12 cellular contexts compared by ENCODE assay signal in genomic region chr3:178518660-178519396, GRCh38. TPM values are rescaled to one million over a fixed set of nuclear protein-coding genes. Genes with fewer than 3 reads are reported as not detected.
DNase-seq lines count a peak whose midpoint lies in the region; ATAC-seq and TF ChIP-seq lines count a peak whose summit lies in the region.
"Had no signal": no experiment of that assay in that cellular context is flagged by ENCODE, and none has a peak within 500 bp of the region (broad histone marks: within the 10 kb centered on the region; RNA-seq: fewer than 3 reads in every experiment).

No MANE protein-coding gene starts in this region.

- TF ChIP-seq CTCF in KMS-11 (conservative IDR thresholded peaks at IDR 0.05; ENCODE audit: low read depth, low read length): no peak; the same call in 1 of the 2 replicates
- TF ChIP-seq CTCF in coronary artery (IDR thresholded peaks at IDR 0.05): no peak
- TF ChIP-seq CTCF in OCI-LY7 (conservative IDR thresholded peaks at IDR 0.05; ENCODE audit: low read length): no peak
- TF ChIP-seq CTCF in CD8-positive, alpha-beta T cell (IDR thresholded peaks at IDR 0.05): no peak

- peaks cover 99% of the 10 kb centered on the region for H3K4me1 ChIP-seq in KMS-11 (ENCODE audit: low read depth, poor library complexity, severe bottlenecking)
- H3K4me1 ChIP-seq in skeletal muscle satellite cell (ENCODE audit: control insufficient read depth, insufficient read depth, low read length): no peaks in the 10 kb centered on the region
- H3K4me1 ChIP-seq in OCI-LY7 (ENCODE audit: insufficient read depth, low read length, poor library complexity, severe bottlenecking): no peaks in the 10 kb centered on the region
- no peaks in the 10 kb centered on the region for H3K4me1 ChIP-seq in CD8-positive, alpha-beta T cell (ENCODE audit: insufficient read depth, low read length)

- CTCF ChIA-PET in OCI-LY7 (lab: Charles Lee; ENCODE audit: unreplicated experiment): no interaction called here
- CTCF ChIA-PET in CD8-positive, alpha-beta T cell (lab: Charles Lee): no interaction called here

- peak overlapping the region; percentile 83 for H3K4me3 ChIP-seq in KMS-11 (IDR thresholded peaks at IDR 0.05; ENCODE audit: insufficient read depth, low read depth, low read length)
- H3K4me3 ChIP-seq in skeletal muscle satellite cell (ENCODE audit: low read length): no peak overlapping the region
- H3K4me3 ChIP-seq in coronary artery: no peak overlapping the region
- H3K4me3 ChIP-seq in OCI-LY7 (ENCODE audit: low read depth, low read length, poor library complexity, severe bottlenecking): no peak overlapping the region
- no peak overlapping the region for H3K4me3 ChIP-seq in CD8-positive, alpha-beta T cell (ENCODE audit: low read depth, low read length)

- intact Hi-C loops in OCI-LY7 (cut with micrococcal nuclease; ENCODE audit: unreplicated experiment): loop anchor here (5.0 kb wide), 1 partner anchor 448 kb away; no protein-coding TSS in a partner anchor
- intact Hi-C loops in CD8-positive, alpha-beta T cell (cut with DNase I, micrococcal nuclease): no loop called here

- no peak overlapping the region for H3K27ac Mint-ChIP-seq in CD8-positive, alpha-beta T cell
- H3K27ac Mint-ChIP-seq: effector memory CD8-positive, alpha-beta T cell had no signal

- H3K9me3 Mint-ChIP-seq in CD8-positive, alpha-beta T cell: no peaks in the 10 kb centered on the region
- H3K9me3 Mint-ChIP-seq: effector memory CD8-positive, alpha-beta T cell had no signal

- H3K36me3 ChIP-seq in KMS-11 (ENCODE audit: insufficient read depth) (no peaks in the 10 kb centered on the region), skeletal muscle satellite cell (ENCODE audit: insufficient read depth, low read length) (no peaks in the 10 kb centered on the region), OCI-LY7 (ENCODE audit: insufficient read depth, low read length) (no peaks in the 10 kb centered on the region)
- H3K36me3 ChIP-seq in CD8-positive, alpha-beta T cell (ENCODE audit: insufficient read depth, low read length): no peaks in the 10 kb centered on the region

- no peaks in the 10 kb centered on the region for H3K27me3 Mint-ChIP-seq in CD8-positive, alpha-beta T cell (ENCODE audit: low read depth)

- BruUV-seq in OCI-LY7 (replicated peaks; lab: Mats Ljungman, UMichigan): no TSS peak

- H3K4me3 Mint-ChIP-seq in CD8-positive, alpha-beta T cell: no peak overlapping the region
- H3K4me3 Mint-ChIP-seq: effector memory CD8-positive, alpha-beta T cell had no signal

- no peaks in the 10 kb centered on the region for H3K4me1 Mint-ChIP-seq in CD8-positive, alpha-beta T cell (ENCODE audit: low read depth)

- peak; percentile 30 for DNase-seq in NCI-H510A treated with DMSO at 0.1 percent for 48 hours (lab: John Stamatoyannopoulos, UW)
- no peak for DNase-seq in NCI-H510A (lab: John Stamatoyannopoulos, UW)
- DNase-seq in coronary artery (ENCODE audit: low spot score): no peak
- no peak for DNase-seq in OCI-LY7 (ENCODE audit: low spot score)
- no peak for DNase-seq in CD8-positive, alpha-beta T cell
- DNase-seq: ACHN; effector memory CD8-positive, alpha-beta T cell had no signal

- peak; percentile 76 for ATAC-seq in HG02623 (IDR thresholded peaks at IDR 0.05; ENCODE audit: unreplicated experiment)
- ATAC-seq in CD8-positive, alpha-beta T cell: no peak
- ATAC-seq: effector memory CD8-positive, alpha-beta T cell; Panc1 had no signal

- peak overlapping the region; percentile 35 for H2AFZ ChIP-seq in KMS-11 (ENCODE audit: low read depth)
- no peak overlapping the region for H2AFZ ChIP-seq in OCI-LY7 (ENCODE audit: low read length)

- H3K9me3 ChIP-seq in skeletal muscle satellite cell (replicated peaks; ENCODE audit: low read length) (no peaks in the 10 kb centered on the region), OCI-LY7 (ENCODE audit: low read length) (no peaks in the 10 kb centered on the region)
- no peaks in the 10 kb centered on the region for H3K9me3 ChIP-seq in CD8-positive, alpha-beta T cell (ENCODE audit: low read length)

- POLR2A ChIA-PET in OCI-LY7 (lab: Charles Lee): interaction anchor here (0.9 to 1.5 kb wide), 2 partner anchors 11 to 31 kb away, joined by 3 to 7 read pairs; no protein-coding TSS in a partner anchor
- POLR2A ChIA-PET in CD8-positive, alpha-beta T cell (lab: Charles Lee): no interaction called here

- peak overlapping the region; percentile 69 for H3K4me2 ChIP-seq in KMS-11
- peak overlapping the region; percentile 28 for H3K4me2 ChIP-seq in skeletal muscle satellite cell (ENCODE audit: low read length)
- H3K4me2 ChIP-seq in OCI-LY7 (ENCODE audit: low read length): no peak overlapping the region

- H3K9ac ChIP-seq in KMS-11 (peak overlapping the region; percentile 62), skeletal muscle satellite cell (ENCODE audit: low read depth, low read length) (no peak overlapping the region)

- H3K27me3 ChIP-seq in KMS-11 (ENCODE audit: insufficient read depth, low read depth) (no peaks in the 10 kb centered on the region), skeletal muscle satellite cell (ENCODE audit: control insufficient read depth, insufficient read depth, low read length) (no peaks in the 10 kb centered on the region)
- no peaks in the 10 kb centered on the region for H3K27me3 ChIP-seq in CD8-positive, alpha-beta T cell (ENCODE audit: insufficient read depth, low read length)

- no peaks in the 10 kb centered on the region for H3K79me2 ChIP-seq in KMS-11 (ENCODE audit: insufficient read depth, low read depth)
- no peaks in the 10 kb centered on the region for H3K79me2 ChIP-seq in OCI-LY7 (ENCODE audit: insufficient read depth, low read depth, low read length)

- H3K36me3 Mint-ChIP-seq in CD8-positive, alpha-beta T cell: no peaks in the 10 kb centered on the region

- H4K20me1 ChIP-seq in KMS-11 (ENCODE audit: insufficient read depth): no peaks in the 10 kb centered on the region
- no peaks in the 10 kb centered on the region for H4K20me1 ChIP-seq in OCI-LY7 (ENCODE audit: insufficient read depth, low read length)

- H3K9me2 ChIP-seq in OCI-LY7 (ENCODE audit: insufficient read depth, low read length): no peaks in the 10 kb centered on the region

- peak overlapping the region; percentile 90 for H3K27ac ChIP-seq in KMS-11
- no peak overlapping the region for H3K27ac ChIP-seq in coronary artery
- H3K27ac ChIP-seq in OCI-LY7 (ENCODE audit: low read depth, low read length, poor library complexity, severe bottlenecking): no peak overlapping the region
- no peak overlapping the region for H3K27ac ChIP-seq in CD8-positive, alpha-beta T cell (ENCODE audit: low read depth, low read length)

RNA-seq across cellular contexts. Expression of gene KCNMB2, which starts 17.4 kb away (rescaled TPM):
- total RNA-seq in skeletal muscle satellite cell (2012; rRNA removed): not detected in 2 replicates
- total RNA-seq in OCI-LY7 (2014; rRNA removed; shearing (Covaris generic)): not detected in 2 replicates
- not detected in 2 replicates for total RNA-seq in OCI-LY7 (2022)
- total RNA-seq in CD8-positive, alpha-beta T cell: not detected
- total RNA-seq: lung microvascular endothelial cell had no signal
